15 cellular contexts compared by ENCODE assay signal in the genomic region with DNA sequence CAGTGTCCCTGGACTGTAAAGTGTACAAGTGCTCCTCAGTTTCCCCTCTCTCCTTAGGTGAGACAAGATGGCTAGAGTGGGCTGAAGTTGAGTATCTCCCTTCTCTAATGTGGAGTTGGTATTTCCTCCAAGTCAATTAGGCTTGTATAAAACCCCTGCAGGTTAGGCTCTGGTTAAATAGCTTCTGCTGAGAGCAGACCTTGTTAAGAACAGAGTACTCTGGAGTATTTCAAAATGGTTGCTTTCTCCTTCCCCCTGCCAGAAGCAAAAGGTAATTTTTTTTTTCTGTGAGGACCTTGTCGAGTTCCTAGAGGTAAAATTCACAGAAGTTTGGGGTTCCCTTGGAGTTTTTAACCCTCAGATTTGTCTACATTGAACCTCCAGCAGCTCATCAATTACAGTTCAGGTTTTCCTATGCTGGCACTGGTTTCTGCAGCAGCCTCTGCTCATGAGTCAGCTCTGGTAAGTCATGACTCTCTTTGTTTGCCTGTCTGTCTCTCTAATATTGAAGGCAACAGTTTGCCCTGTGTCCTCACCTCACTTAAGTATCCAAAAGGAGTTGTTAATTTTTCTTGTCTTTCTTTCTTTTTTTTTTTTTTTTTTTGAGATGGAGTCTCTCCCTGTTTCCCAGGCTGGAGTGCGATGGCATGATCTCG. TPM values are rescaled to one million over a fixed set of nuclear protein-coding genes. Genes with fewer than 3 reads are reported as not detected.
DNase-seq lines count a peak whose midpoint lies in the region; ATAC-seq, FAIRE-seq and TF ChIP-seq lines count a peak whose summit lies in the region.
"Had no signal": no experiment of that assay in that cellular context is flagged by ENCODE, and none has a peak within 500 bp of the region (broad histone marks: within the 10 kb centered on the region; RNA-seq: fewer than 3 reads in every experiment).

No MANE protein-coding gene starts in this region.

- no peak overlapping the region for H2BK12ac ChIP-seq in H1 (ENCODE audit: low read depth, low read length)

- H3K23ac ChIP-seq in H1 (ENCODE audit: insufficient read length), result no peak overlapping the region

- H3K36me3 Mint-ChIP-seq in neural progenitor cell, result no peaks in the 10 kb centered on the region
- H3K36me3 Mint-ChIP-seq in activated CD4-positive, alpha-beta memory T cell treated with anti-CD3 and anti-CD28 coated beads, Interleukin-2, amount 10 ng/mL, durations not matched to agents 7 days and 5 days (ENCODE audit: low read depth), result peaks cover 7% of the 10 kb centered on the region

- no peaks in the 10 kb centered on the region for H3K27me3 Mint-ChIP-seq in neural progenitor cell (ENCODE audit: insufficient read depth, low read depth)
- H3K27me3 Mint-ChIP-seq in activated CD4-positive, alpha-beta memory T cell treated with anti-CD3 and anti-CD28 coated beads, Interleukin-2, amount 10 ng/mL, durations not matched to agents 7 days and 5 days, result no peaks in the 10 kb centered on the region

- H3K4me1 ChIP-seq in Panc1 (ENCODE audit: control insufficient read depth, insufficient read depth, low read length) (no peaks in the 10 kb centered on the region), H1 (replicated peaks in 1 of 4; ENCODE audit: control insufficient read depth in 3 of 4, insufficient read depth in 4 of 4, low read length in 3 of 4) (no peaks in the 10 kb centered on the region), neural progenitor cell (no peaks in the 10 kb centered on the region)
- H3K4me1 ChIP-seq: gastroesophageal sphincter had no signal

- no peak overlapping the region for H3K4me3 Mint-ChIP-seq in neural progenitor cell
- H3K4me3 Mint-ChIP-seq in activated CD4-positive, alpha-beta memory T cell treated with anti-CD3 and anti-CD28 coated beads, Interleukin-2, amount 10 ng/mL, durations not matched to agents 7 days and 5 days, result no peak overlapping the region
- H3K4me3 Mint-ChIP-seq: activated CD8-positive, alpha-beta T cell treated with anti-CD3 and anti-CD28 coated beads, Interleukin-2, amount 10 ng/mL, durations not matched to agents 7 days and 5 days had no signal

- WGBS in H1 (ENCODE audit: extremely low coverage in 1 of 2, insufficient coverage in 1 of 2, insufficient read length in 1 of 2, insufficient replicate concordance in 2 of 2, low coverage in 1 of 2, low lambda C conversion rate in 2 of 2, missing lambda C conversion rate in 1 of 2), 2 experiments, result 94% methylated on average over 3 of the region's 3 CpGs; no CpG with 5 or more reads in 1 of the 2 experiments

- H3K9me3 Mint-ChIP-seq in neural progenitor cell, result peaks cover 3% of the 10 kb centered on the region
- peaks cover 3% of the 10 kb centered on the region for H3K9me3 Mint-ChIP-seq in activated CD4-positive, alpha-beta memory T cell treated with anti-CD3 and anti-CD28 coated beads, Interleukin-2, amount 10 ng/mL, durations not matched to agents 7 days and 5 days

- TF ChIP-seq CTCF in Panc1 (IDR thresholded peaks at IDR 0.05) (no peak), H1 (IDR thresholded peaks at IDR 0.05; ENCODE audit: control extremely low read depth in 1 of 3, insufficient read depth in 1 of 3, low read depth in 1 of 3, low read length in 3 of 3) (no peak), neural progenitor cell (IDR thresholded peaks at IDR 0.05) (no peak)

- H3K79me2 ChIP-seq in H1 (ENCODE audit: control insufficient read depth in 1 of 2, insufficient read depth in 2 of 2, low read length in 2 of 2) (no peaks in the 10 kb centered on the region), neural progenitor cell (ENCODE audit: low read depth) (no peaks in the 10 kb centered on the region)

- in situ Hi-C loops in Panc1 (cut with HindIII; ENCODE audit: low pct_unique_long_range_greater_than_20kb, low sequenced_read_pairs), result no loop called here

- intact Hi-C loops in Panc1 (cut with micrococcal nuclease; ENCODE audit: unreplicated experiment), result no loop called here

- H3K23me2 ChIP-seq in H1 (ENCODE audit: low read depth, low read length), result no peaks in the 10 kb centered on the region

- no peaks in the 10 kb centered on the region for H3K27me3 ChIP-seq in Panc1 (ENCODE audit: control insufficient read depth, insufficient read depth, low read length)
- H3K27me3 ChIP-seq in H1 (replicated peaks in 1 of 4; ENCODE audit: control insufficient read depth in 3 of 4, extremely low read depth in 1 of 4, insufficient read depth in 3 of 4, low read length in 3 of 4), result no peaks in the 10 kb centered on the region
- no peaks in the 10 kb centered on the region for H3K27me3 ChIP-seq in neural progenitor cell
- H3K27me3 ChIP-seq: BLaER1 treated with 17β-estradiol and CSF1 and Interleukin-3, amounts not matched to agents 10 nM and 100 nM; gastroesophageal sphincter had no signal

- no peak overlapping the region for H3K14ac ChIP-seq in H1 (ENCODE audit: insufficient read length)

- peak; percentile 76; the same call in 1 of the 2 replicates for ATAC-seq in Panc1
- ATAC-seq in GM19035 (IDR thresholded peaks at IDR 0.05; ENCODE audit: unreplicated experiment), result no peak
- ATAC-seq: activated CD8-positive, alpha-beta T cell treated with anti-CD3 and anti-CD28 coated beads, Interleukin-2, amount 10 ng/mL, durations not matched to agents 7 days and 5 days; gastroesophageal sphincter; stimulated activated naive CD8-positive, alpha-beta T cell treated with anti-CD3 and anti-CD28 coated beads, Interleukin-15, Interleukin-2, amounts not matched to agents 100 U/mL and 50 U/mL, for 24 hours had no signal

- no peak overlapping the region for H3K56ac ChIP-seq in H1 (replicated peaks; ENCODE audit: insufficient read length, low read depth, low read length)

- no peak overlapping the region for H4K8ac ChIP-seq in H1 (ENCODE audit: extremely low read depth, insufficient read depth, low read length)

- H3K4me2 ChIP-seq in H1 (ENCODE audit: insufficient read depth in 1 of 2, low read depth in 2 of 2, low read length in 2 of 2) (no peak overlapping the region), neural progenitor cell (no peak overlapping the region)
- H3K4me2 ChIP-seq: BLaER1 treated with 17β-estradiol and CSF1 and Interleukin-3, amounts not matched to agents 10 nM and 100 nM had no signal

- DNase-seq in EL (peak; percentile 34), Panc1 (ENCODE audit: low read depth, low spot score) (no peak), H1 (ENCODE audit: low read depth in 1 of 2, low spot score in 2 of 2) (no peak), neural progenitor cell (ENCODE audit: low spot score) (no peak), HT-29 (ENCODE audit: low spot score) (no peak)
- DNase-seq in activated CD4-positive, alpha-beta memory T cell treated with anti-CD3 and anti-CD28 coated beads, Interleukin-2, amount 10 ng/mL, durations not matched to agents 7 days and 5 days, result no peak
- no peak for DNase-seq in activated CD4-positive, alpha-beta T cell treated with anti-CD3 and anti-CD28 coated beads for 4 hours
- DNase-seq: activated CD8-positive, alpha-beta T cell treated with anti-CD3 and anti-CD28 coated beads, Interleukin-2, amount 10 ng/mL, durations not matched to agents 7 days and 5 days; NCI-H1417; stimulated activated naive CD8-positive, alpha-beta T cell treated with anti-CD3 and anti-CD28 coated beads, Interleukin-15, Interleukin-2, amounts not matched to agents 100 U/mL and 50 U/mL, for 24 hours had no signal

- H4K5ac ChIP-seq in H1 (ENCODE audit: insufficient read length, low read depth, low read length), result no peak overlapping the region

- no peak overlapping the region for H2BK20ac ChIP-seq in H1 (ENCODE audit: low read length)

- no peak overlapping the region for H2BK15ac ChIP-seq in H1 (ENCODE audit: low read length)

- no peak for TF ChIP-seq RAD21 in H1 (IDR thresholded peaks at IDR 0.05 in 1 of 2, conservative IDR thresholded peaks at IDR 0.05 in 1 of 2; ENCODE audit: low read depth in 2 of 2, low read length in 2 of 2)

- no TSS peak for BruUV-seq in Panc1 (replicated peaks; lab: Mats Ljungman, UMichigan)

- H2BK5ac ChIP-seq in H1 (ENCODE audit: low read depth, low read length), result no peak overlapping the region

- H3K4me3 ChIP-seq in Panc1 (ENCODE audit: low read depth in 2 of 2, low read length in 2 of 2) (no peak overlapping the region), H1 (ENCODE audit: extremely low read depth in 1 of 4, insufficient read depth in 2 of 4, low read depth in 3 of 4, low read length in 4 of 4) (no peak overlapping the region), neural progenitor cell (no peak overlapping the region)
- H3K4me3 ChIP-seq: BLaER1 treated with 17β-estradiol and CSF1 and Interleukin-3, amounts not matched to agents 10 nM and 100 nM; gastroesophageal sphincter had no signal

- H3K36me3 ChIP-seq in Panc1 (ENCODE audit: control insufficient read depth, insufficient read depth, low read length) (no peaks in the 10 kb centered on the region), H1 (ENCODE audit: control insufficient read depth in 2 of 4, insufficient read depth in 4 of 4, low read length in 3 of 4) (no peaks in the 10 kb centered on the region), neural progenitor cell (no peaks in the 10 kb centered on the region)
- H3K36me3 ChIP-seq: BLaER1 treated with 17β-estradiol and CSF1 and Interleukin-3, amounts not matched to agents 10 nM and 100 nM; gastroesophageal sphincter had no signal

- H3K4ac ChIP-seq in H1 (replicated peaks; ENCODE audit: insufficient read length, low read depth, low read length), result no peak overlapping the region

- no peaks in the 10 kb centered on the region for H4K20me1 ChIP-seq in H1 (replicated peaks in 1 of 2; ENCODE audit: control insufficient read depth in 1 of 2, insufficient read depth in 2 of 2, low read length in 2 of 2)
- no peaks in the 10 kb centered on the region for H4K20me1 ChIP-seq in neural progenitor cell (ENCODE audit: low read depth)
- H4K20me1 ChIP-seq: BLaER1 treated with 17β-estradiol and CSF1 and Interleukin-3, amounts not matched to agents 10 nM and 100 nM had no signal

- H3F3A ChIP-seq in neural progenitor cell (ENCODE audit: low read depth), result no peaks in the 10 kb centered on the region

- no peak for TF ChIP-seq POLR2A in H1 (IDR thresholded peaks at IDR 0.05; ENCODE audit: control extremely low read depth in 1 of 2, low read depth in 2 of 2, low read length in 2 of 2)

- H3K18ac ChIP-seq in H1 (ENCODE audit: extremely low read depth, low read length), result no peak overlapping the region

- peak overlapping the region; percentile 50 for H2AFZ ChIP-seq in H1 (ENCODE audit: low read length)
- H2AFZ ChIP-seq in neural progenitor cell (replicated peaks), result peak overlapping the region; percentile 65

- CTCF ChIA-PET in Panc1 (lab: Charles Lee), result interaction anchor here (0.6 kb wide), 1 partner anchor 57 kb away, joined by 4 read pairs; no protein-coding TSS in a partner anchor
- CTCF ChIA-PET in H1 (lab: Charles Lee; ENCODE audit: partially characterized antibody), result no interaction called here
- CTCF ChIA-PET in activated CD4-positive, alpha-beta memory T cell treated with anti-CD3 and anti-CD28 coated beads, Interleukin-2, amount 10 ng/mL, durations not matched to agents 7 days and 5 days (lab: Charles Lee), result interaction anchor here (1.2 kb wide), 1 partner anchor 12 kb away, joined by 3 read pairs; no protein-coding TSS in a partner anchor

- H3K9me3 ChIP-seq in Panc1 (ENCODE audit: control insufficient read depth, insufficient read depth, low read depth, low read length), result peaks cover 11% of the 10 kb centered on the region; the same call in 1 of the 2 replicates
- H3K9me3 ChIP-seq in H1 (ENCODE audit: insufficient read depth in 2 of 2, low read depth in 1 of 2, low read length in 1 of 2), result peaks cover 0 to 10% of the 10 kb centered on the region in 2 experiments; a peak in 2 of 4 replicates
- H3K9me3 ChIP-seq in neural progenitor cell (ENCODE audit: low read depth), result no peaks in the 10 kb centered on the region

- H3K79me1 ChIP-seq in H1 (ENCODE audit: low read depth, low read length), result no peaks in the 10 kb centered on the region

- no peak overlapping the region for H4K91ac ChIP-seq in H1 (replicated peaks; ENCODE audit: insufficient read length, low read length)

- no peak overlapping the region for H2AK5ac ChIP-seq in H1 (ENCODE audit: low read depth, low read length)

- POLR2A ChIA-PET in Panc1 (lab: Charles Lee), result interaction anchor here (0.5 to 0.9 kb wide), 2 partner anchors 11 to 62 kb away, joined by 3 to 11 read pairs; a partner anchor contains a TSS
- POLR2A ChIA-PET in H1 (lab: Charles Lee; ENCODE audit: partially characterized antibody), result no interaction called here
- POLR2A ChIA-PET in activated CD4-positive, alpha-beta memory T cell treated with anti-CD3 and anti-CD28 coated beads, Interleukin-2, amount 10 ng/mL, durations not matched to agents 7 days and 5 days (lab: Charles Lee), result interaction anchor here (0.9 kb wide), 1 partner anchor 29 kb away, joined by 3 read pairs; no protein-coding TSS in a partner anchor

- peak overlapping the region; percentile 27; the same call in 1 of the 2 replicates for H3K27ac ChIP-seq in Panc1 (ENCODE audit: low read length)
- H3K27ac ChIP-seq in H1 (ENCODE audit: low read depth, low read length), result no peak overlapping the region
- no peak overlapping the region for H3K27ac ChIP-seq in neural progenitor cell
- H3K27ac ChIP-seq: BLaER1 treated with 17β-estradiol and CSF1 and Interleukin-3, amounts not matched to agents 10 nM and 100 nM; gastroesophageal sphincter had no signal

- H3K27ac Mint-ChIP-seq in neural progenitor cell, result no peak overlapping the region
- no peak overlapping the region for H3K27ac Mint-ChIP-seq in activated CD4-positive, alpha-beta memory T cell treated with anti-CD3 and anti-CD28 coated beads, Interleukin-2, amount 10 ng/mL, durations not matched to agents 7 days and 5 days
- H3K27ac Mint-ChIP-seq: activated CD8-positive, alpha-beta T cell treated with anti-CD3 and anti-CD28 coated beads, Interleukin-2, amount 10 ng/mL, durations not matched to agents 7 days and 5 days; activated T-helper 2 cell treated with anti-CD3 and anti-CD28 coated beads, Interferon-gamma antibody, Interleukin-2, Interleukin-4, amounts not matched to agents 10 μg/mL and 5 μg/mL and 100 μg/mL, durations not matched to agents 14 hours and 24 hours and 36 hours had no signal

- no peak overlapping the region for H3K9ac ChIP-seq in H1 (replicated peaks in 1 of 4; ENCODE audit: extremely low read depth in 1 of 4, low read depth in 3 of 4, low read length in 3 of 4)
- H3K9ac ChIP-seq in neural progenitor cell, result no peak overlapping the region
- H3K9ac ChIP-seq: BLaER1 treated with 17β-estradiol and CSF1 and Interleukin-3, amounts not matched to agents 10 nM and 100 nM had no signal

- H3K4me1 Mint-ChIP-seq in neural progenitor cell, result no peaks in the 10 kb centered on the region
- H3K4me1 Mint-ChIP-seq in activated CD4-positive, alpha-beta memory T cell treated with anti-CD3 and anti-CD28 coated beads, Interleukin-2, amount 10 ng/mL, durations not matched to agents 7 days and 5 days, result peaks cover 18% of the 10 kb centered on the region

- no peak for TF ChIP-seq EP300 in H1 (IDR thresholded peaks at IDR 0.05; ENCODE audit: borderline replicate concordance in 1 of 2, low read depth in 2 of 2, low read length in 2 of 2)

- FAIRE-seq in H1 (lab: Jason Lieb, UNC), result no peak
- FAIRE-seq: TTC549 had no signal

- H2BK120ac ChIP-seq in H1 (replicated peaks; ENCODE audit: low read depth, low read length), result no peak overlapping the region

RNA-seq across cellular contexts. Expression of a gene that starts 27.8 kb away (rescaled TPM):
- 11.5 TPM for total RNA-seq in Panc1 (2021; ENCODE audit: unreplicated experiment)
- polyA plus RNA-seq in Panc1 (2012; ENCODE audit: insufficient read length), result 9.7 TPM
- 1.5 and 1.7 TPM in 2 replicates for total RNA-seq in H1 (2021; fragmentation: NEBNext Ultra II Directional; extraction: Animal tissue kit (Norgen Biotek cat#: 25700))
- 0.09 and 0.23 TPM in 2 replicates for polyA plus RNA-seq in H1 (2011; rRNA removed)
- 0.10 TPM for polyA plus RNA-seq in H1 (2011; cell fraction: cytosol; rRNA removed)
- 0.44 TPM for polyA plus RNA-seq in H1 (2011; cell fraction: nucleus; rRNA removed)
- 0.16 to 1.0 TPM (median 0.30 TPM) in 4 replicates for polyA plus RNA-seq in H1 (2012, experiment 1 of 2)
- polyA plus RNA-seq in H1 (2012, experiment 2 of 2), result 0.09 TPM
- polyA plus RNA-seq in H1 (2013, experiment 1 of 2), result 1.3 TPM
- 1.2 TPM for polyA plus RNA-seq in H1 (2013, experiment 2 of 2)
- polyA minus RNA-seq in H1 (2011; rRNA and poly(A)+ RNA removed), result 0.47 and 0.63 TPM in 2 replicates
- polyA minus RNA-seq in H1 (2011; cell fraction: cytosol; rRNA and poly(A)+ RNA removed), result not detected
- 0.90 TPM for polyA minus RNA-seq in H1 (2011; cell fraction: nucleus; rRNA and poly(A)+ RNA removed)
- total RNA-seq in neural progenitor cell (ENCODE audit: low replicate concordance), result 0.03 and 0.04 TPM in 2 replicates
- total RNA-seq in HT-29 (2014; rRNA removed; shearing (Covaris generic)), result 0.52 and 1.2 TPM in 2 replicates
- total RNA-seq in activated CD4-positive, alpha-beta memory T cell treated with anti-CD3 and anti-CD28 coated beads, Interleukin-2, amount 10 ng/mL, durations not matched to agents 7 days and 5 days, result 10 to 100 TPM; 52.3 to 54.7 TPM

RNA-seq across cellular contexts. Expression of a gene that starts 58.6 kb away (rescaled TPM):
- total RNA-seq in Panc1 (2021; ENCODE audit: unreplicated experiment) (161 TPM), neural progenitor cell (ENCODE audit: low replicate concordance) (39.4 and 70.0 TPM in 2 replicates)
- polyA plus RNA-seq in Panc1 (2012; ENCODE audit: insufficient read length), result 60.4 TPM
- 73.8 and 80.1 TPM in 2 replicates for total RNA-seq in H1 (2021; fragmentation: NEBNext Ultra II Directional; extraction: Animal tissue kit (Norgen Biotek cat#: 25700))
- 2.4 and 6.1 TPM in 2 replicates for polyA plus RNA-seq in H1 (2011; rRNA removed)
- 14.8 TPM for polyA plus RNA-seq in H1 (2011; cell fraction: cytosol; rRNA removed)
- 5.5 TPM for polyA plus RNA-seq in H1 (2011; cell fraction: nucleus; rRNA removed)
- polyA plus RNA-seq in H1 (2012, experiment 1 of 2), result 27.4 to 58.4 TPM (median 34.9 TPM) in 4 replicates
- polyA plus RNA-seq in H1 (2012, experiment 2 of 2), result 2.4 TPM
- 98.9 TPM for polyA plus RNA-seq in H1 (2013, experiment 1 of 2)
- polyA plus RNA-seq in H1 (2013, experiment 2 of 2), result 94.1 TPM
- 23.0 and 34.1 TPM in 2 replicates for polyA minus RNA-seq in H1 (2011; rRNA and poly(A)+ RNA removed)
- polyA minus RNA-seq in H1 (2011; cell fraction: cytosol; rRNA and poly(A)+ RNA removed), result 12.3 TPM
- polyA minus RNA-seq in H1 (2011; cell fraction: nucleus; rRNA and poly(A)+ RNA removed), result 65.3 TPM
- 12.1 and 14.6 TPM in 2 replicates for total RNA-seq in HT-29 (2014; rRNA removed; shearing (Covaris generic))
- total RNA-seq in activated CD4-positive, alpha-beta memory T cell treated with anti-CD3 and anti-CD28 coated beads, Interleukin-2, amount 10 ng/mL, durations not matched to agents 7 days and 5 days, result 10 to 100 TPM; 61.8 to 67.2 TPM
